11 cellular contexts compared by ENCODE assay signal in the genomic region with DNA sequence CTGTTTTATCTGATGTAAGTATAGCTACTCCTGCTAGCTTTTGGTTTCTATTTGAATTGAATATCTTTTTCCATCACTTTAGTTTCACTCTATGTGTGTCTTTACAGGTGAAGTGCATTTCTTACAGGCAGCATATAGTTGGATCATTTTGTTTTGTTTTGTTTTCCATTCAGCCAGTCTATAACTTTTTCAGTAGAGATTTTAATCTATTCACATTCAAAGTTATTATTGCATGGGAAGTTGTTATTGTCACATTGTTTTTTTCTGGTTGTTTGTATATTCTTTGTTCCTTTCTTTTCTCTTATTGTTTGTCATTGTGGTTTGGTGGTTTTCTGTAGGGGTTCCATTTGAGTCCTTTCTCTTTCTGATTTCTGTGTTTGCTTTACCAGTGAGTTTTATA.
A peak's percentile ranks its signal among the peaks of the same experiment; 100 is the strongest.
DNase-seq lines count a peak whose midpoint lies in the region; ATAC-seq, FAIRE-seq and TF ChIP-seq lines count a peak whose summit lies in the region.
"Had no signal": no experiment of that assay in that cellular context is flagged by ENCODE, and none has a peak within 500 bp of the region (broad histone marks: within the 10 kb centered on the region; RNA-seq: fewer than 3 reads in every experiment).

No MANE protein-coding gene starts in this region.

- FAIRE-seq in GM12891 (lab: Jason Lieb, UNC), result no peak
- FAIRE-seq: HepG2 had no signal

- no peak overlapping the region for H3K27ac ChIP-seq in effector memory CD4-positive, alpha-beta T cell (ENCODE audit: insufficient read depth, low read length, poor library complexity, severe bottlenecking)
- H3K27ac ChIP-seq: ovary had no signal

- H3K27me3 ChIP-seq in effector memory CD4-positive, alpha-beta T cell (replicated peaks; ENCODE audit: control insufficient read depth, insufficient read depth, low read length, poor library complexity, severe bottlenecking), result no peaks in the 10 kb centered on the region
- H3K27me3 ChIP-seq: ovary had no signal

- no peak overlapping the region for H3K4me3 ChIP-seq in effector memory CD4-positive, alpha-beta T cell (ENCODE audit: insufficient read depth, low read depth, low read length, poor library complexity, severe bottlenecking)
- H3K4me3 ChIP-seq: ovary had no signal

- H3K36me3 ChIP-seq in effector memory CD4-positive, alpha-beta T cell (ENCODE audit: control insufficient read depth, insufficient read depth, low read length), result no peaks in the 10 kb centered on the region
- H3K36me3 ChIP-seq: ovary had no signal

- DNase-seq in GM12891 (ENCODE audit: insufficient read length, low spot score) (no peak), ureter (ENCODE audit: low spot score) (no peak), NCI-H526 treated with DMSO at 0.1 percent for 48 hours (lab: John Stamatoyannopoulos, UW) (no peak)
- DNase-seq in effector memory CD4-positive, alpha-beta T cell, result no peak
- DNase-seq in activated naive CD4-positive, alpha-beta T cell treated with anti-CD3 and anti-CD28 coated beads, Interleukin-2, amount 50 U/mL, for 16 hours, result no peak
- DNase-seq: NCI-H2081, ovary had no signal

- no peaks in the 10 kb centered on the region for H3K9me3 ChIP-seq in effector memory CD4-positive, alpha-beta T cell (ENCODE audit: control insufficient read depth, low read length)
- H3K9me3 ChIP-seq: ovary had no signal

- no peak for TF ChIP-seq POLR2A in GM12891 (IDR thresholded peaks at IDR 0.05; ENCODE audit: low read depth, low read length)

- ATAC-seq in GM19351 (IDR thresholded peaks at IDR 0.05; ENCODE audit: unreplicated experiment) (peak; percentile 86), HG02678 (IDR thresholded peaks at IDR 0.05; ENCODE audit: unreplicated experiment) (peak; percentile 78), HG03432 (IDR thresholded peaks at IDR 0.05; ENCODE audit: unreplicated experiment) (peak; percentile 97)
- ATAC-seq: HepG2 had no signal

- H3K4me1 ChIP-seq in effector memory CD4-positive, alpha-beta T cell (ENCODE audit: control insufficient read depth, insufficient read depth, low read length, poor library complexity, severe bottlenecking), result no peaks in the 10 kb centered on the region

TF ChIP-seq in GM12891, 5 proteins besides CTCF, POLR2A, EP300 and RAD21:
- peak; percentile 37; the same call in 1 of the 2 replicates for TF ChIP-seq SPI1 (IDR thresholded peaks at IDR 0.05; ENCODE audit: low read depth, low read length)
- no peak for TF ChIP-seq TAF1 (IDR thresholded peaks at IDR 0.05; ENCODE audit: low read depth, low read length)
